In the genomic region with DNA sequence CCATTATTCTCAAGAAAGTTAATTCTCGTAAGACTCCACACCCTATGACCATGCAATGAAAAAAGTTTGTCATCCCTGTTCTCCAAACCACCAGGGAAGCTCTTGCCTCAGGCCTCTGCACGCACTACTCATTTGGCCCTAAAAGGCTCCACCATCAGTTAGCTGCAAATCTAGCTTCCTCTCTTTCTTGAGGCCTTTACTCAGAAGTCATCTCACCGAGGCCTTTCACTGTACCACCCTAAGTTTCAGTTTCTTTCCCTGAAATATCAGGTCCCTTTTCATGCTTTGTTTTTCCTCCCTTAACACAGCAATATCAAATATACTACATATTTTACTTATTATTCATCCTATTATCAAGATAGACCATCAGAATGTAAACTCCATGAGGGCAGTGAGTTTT, we compare ENCODE assay signal across 1 cellular context.
TF ChIP-seq lines count a peak whose summit lies in the region.

No MANE protein-coding gene starts in this region.

TF ChIP-seq in GM12878, 131 proteins besides CTCF, POLR2A, EP300 and RAD21:
- TF ChIP-seq, protein P1, sequence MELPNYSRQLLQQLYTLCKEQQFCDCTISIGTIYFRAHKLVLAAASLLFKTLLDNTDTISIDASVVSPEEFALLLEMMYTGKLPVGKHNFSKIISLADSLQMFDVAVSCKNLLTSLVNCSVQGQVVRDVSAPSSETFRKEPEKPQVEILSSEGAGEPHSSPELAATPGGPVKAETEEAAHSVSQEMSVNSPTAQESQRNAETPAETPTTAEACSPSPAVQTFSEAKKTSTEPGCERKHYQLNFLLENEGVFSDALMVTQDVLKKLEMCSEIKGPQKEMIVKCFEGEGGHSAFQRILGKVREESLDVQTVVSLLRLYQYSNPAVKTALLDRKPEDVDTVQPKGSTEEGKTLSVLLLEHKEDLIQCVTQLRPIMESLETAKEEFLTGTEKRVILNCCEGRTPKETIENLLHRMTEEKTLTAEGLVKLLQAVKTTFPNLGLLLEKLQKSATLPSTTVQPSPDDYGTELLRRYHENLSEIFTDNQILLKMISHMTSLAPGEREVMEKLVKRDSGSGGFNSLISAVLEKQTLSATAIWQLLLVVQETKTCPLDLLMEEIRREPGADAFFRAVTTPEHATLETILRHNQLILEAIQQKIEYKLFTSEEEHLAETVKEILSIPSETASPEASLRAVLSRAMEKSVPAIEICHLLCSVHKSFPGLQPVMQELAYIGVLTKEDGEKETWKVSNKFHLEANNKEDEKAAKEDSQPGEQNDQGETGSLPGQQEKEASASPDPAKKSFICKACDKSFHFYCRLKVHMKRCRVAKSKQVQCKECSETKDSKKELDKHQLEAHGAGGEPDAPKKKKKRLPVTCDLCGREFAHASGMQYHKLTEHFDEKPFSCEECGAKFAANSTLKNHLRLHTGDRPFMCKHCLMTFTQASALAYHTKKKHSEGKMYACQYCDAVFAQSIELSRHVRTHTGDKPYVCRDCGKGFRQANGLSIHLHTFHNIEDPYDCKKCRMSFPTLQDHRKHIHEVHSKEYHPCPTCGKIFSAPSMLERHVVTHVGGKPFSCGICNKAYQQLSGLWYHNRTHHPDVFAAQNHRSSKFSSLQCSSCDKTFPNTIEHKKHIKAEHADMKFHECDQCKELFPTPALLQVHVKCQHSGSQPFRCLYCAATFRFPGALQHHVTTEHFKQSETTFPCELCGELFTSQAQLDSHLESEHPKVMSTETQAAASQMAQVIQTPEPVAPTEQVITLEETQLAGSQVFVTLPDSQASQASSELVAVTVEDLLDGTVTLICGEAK (IDR thresholded peaks at IDR 0.05; ENCODE audit: borderline replicate concordance), result no peak
- no peak for TF ChIP-seq MYB (IDR thresholded peaks at IDR 0.05; ENCODE audit: borderline replicate concordance, low read depth, low read length)
- no peak for TF ChIP-seq EGR1 (IDR thresholded peaks at IDR 0.05; ENCODE audit: borderline replicate concordance in 1 of 2, low read depth in 2 of 2, low read length in 2 of 2)
- TF ChIP-seq YBX1 (IDR thresholded peaks at IDR 0.05), result no peak
- TF ChIP-seq IKZF2 (IDR thresholded peaks at IDR 0.05), result no peak
- TF ChIP-seq FOXK2 (IDR thresholded peaks at IDR 0.05), result no peak
- TF ChIP-seq CBFB (IDR thresholded peaks at IDR 0.05; ENCODE audit: low read depth), result no peak
- no peak for TF ChIP-seq RB1 (IDR thresholded peaks at IDR 0.05; ENCODE audit: borderline replicate concordance)
- no peak for TF ChIP-seq RAD51 (IDR thresholded peaks at IDR 0.05)
- no peak for TF ChIP-seq POU2F2 (IDR thresholded peaks at IDR 0.05; ENCODE audit: borderline replicate concordance, low read depth, low read length)
- TF ChIP-seq PAX5 (IDR thresholded peaks at IDR 0.05; ENCODE audit: borderline replicate concordance, low read depth, low read length), result no peak
- TF ChIP-seq RUNX3 (IDR thresholded peaks at IDR 0.05; ENCODE audit: low read length), result no peak
- TF ChIP-seq, protein P2, sequence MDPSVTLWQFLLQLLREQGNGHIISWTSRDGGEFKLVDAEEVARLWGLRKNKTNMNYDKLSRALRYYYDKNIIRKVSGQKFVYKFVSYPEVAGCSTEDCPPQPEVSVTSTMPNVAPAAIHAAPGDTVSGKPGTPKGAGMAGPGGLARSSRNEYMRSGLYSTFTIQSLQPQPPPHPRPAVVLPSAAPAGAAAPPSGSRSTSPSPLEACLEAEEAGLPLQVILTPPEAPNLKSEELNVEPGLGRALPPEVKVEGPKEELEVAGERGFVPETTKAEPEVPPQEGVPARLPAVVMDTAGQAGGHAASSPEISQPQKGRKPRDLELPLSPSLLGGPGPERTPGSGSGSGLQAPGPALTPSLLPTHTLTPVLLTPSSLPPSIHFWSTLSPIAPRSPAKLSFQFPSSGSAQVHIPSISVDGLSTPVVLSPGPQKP (IDR thresholded peaks at IDR 0.05; ENCODE audit: low read depth, low read length), result no peak
- TF ChIP-seq, protein P3, sequence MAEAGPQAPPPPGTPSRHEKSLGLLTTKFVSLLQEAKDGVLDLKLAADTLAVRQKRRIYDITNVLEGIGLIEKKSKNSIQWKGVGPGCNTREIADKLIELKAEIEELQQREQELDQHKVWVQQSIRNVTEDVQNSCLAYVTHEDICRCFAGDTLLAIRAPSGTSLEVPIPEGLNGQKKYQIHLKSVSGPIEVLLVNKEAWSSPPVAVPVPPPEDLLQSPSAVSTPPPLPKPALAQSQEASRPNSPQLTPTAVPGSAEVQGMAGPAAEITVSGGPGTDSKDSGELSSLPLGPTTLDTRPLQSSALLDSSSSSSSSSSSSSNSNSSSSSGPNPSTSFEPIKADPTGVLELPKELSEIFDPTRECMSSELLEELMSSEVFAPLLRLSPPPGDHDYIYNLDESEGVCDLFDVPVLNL (IDR thresholded peaks at IDR 0.05; ENCODE audit: low read depth, low read length), result no peak
- no peak for TF ChIP-seq NFXL1 (IDR thresholded peaks at IDR 0.05; ENCODE audit: borderline replicate concordance)
- no peak for TF ChIP-seq STAT3 (IDR thresholded peaks at IDR 0.05; ENCODE audit: low read depth, low read length)
- no peak for TF ChIP-seq TCF7 (IDR thresholded peaks at IDR 0.05; ENCODE audit: borderline replicate concordance)
- TF ChIP-seq, protein P4, sequence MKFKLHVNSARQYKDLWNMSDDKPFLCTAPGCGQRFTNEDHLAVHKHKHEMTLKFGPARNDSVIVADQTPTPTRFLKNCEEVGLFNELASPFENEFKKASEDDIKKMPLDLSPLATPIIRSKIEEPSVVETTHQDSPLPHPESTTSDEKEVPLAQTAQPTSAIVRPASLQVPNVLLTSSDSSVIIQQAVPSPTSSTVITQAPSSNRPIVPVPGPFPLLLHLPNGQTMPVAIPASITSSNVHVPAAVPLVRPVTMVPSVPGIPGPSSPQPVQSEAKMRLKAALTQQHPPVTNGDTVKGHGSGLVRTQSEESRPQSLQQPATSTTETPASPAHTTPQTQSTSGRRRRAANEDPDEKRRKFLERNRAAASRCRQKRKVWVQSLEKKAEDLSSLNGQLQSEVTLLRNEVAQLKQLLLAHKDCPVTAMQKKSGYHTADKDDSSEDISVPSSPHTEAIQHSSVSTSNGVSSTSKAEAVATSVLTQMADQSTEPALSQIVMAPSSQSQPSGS (IDR thresholded peaks at IDR 0.05; ENCODE audit: low read length), result no peak
- no peak for TF ChIP-seq ETV6 (conservative IDR thresholded peaks at IDR 0.05 in 1 of 2, IDR thresholded peaks at IDR 0.05 in 1 of 2; ENCODE audit: borderline replicate concordance in 1 of 2, low read depth in 1 of 2)
TF ChIP-seq in GM12878: peak in this region for 0.
